ENCODE assay signal across 11 cellular contexts in genomic region chr3:42300013-42300412, GRCh38. TPM values are rescaled to one million over a fixed set of nuclear protein-coding genes. Genes with fewer than 3 reads are reported as not detected.
DNase-seq lines count a peak whose midpoint lies in the region; ATAC-seq, FAIRE-seq and TF ChIP-seq lines count a peak whose summit lies in the region.
"Had no signal": no experiment of that assay in that cellular context is flagged by ENCODE, and none has a peak within 500 bp of the region (broad histone marks: within the 10 kb centered on the region; RNA-seq: fewer than 3 reads in every experiment).

No MANE protein-coding gene starts in this region.

- H2AFZ ChIP-seq in keratinocyte (ENCODE audit: control insufficient read depth, low read length): no peak overlapping the region

- peak; percentile 50 for DNase-seq in AG08395 (ENCODE audit: low spot score)
- peak; percentile 8 for DNase-seq in HK-2 (ENCODE audit: unreplicated experiment)
- DNase-seq in activated naive CD4-positive, alpha-beta T cell treated with anti-CD3 and anti-CD28 coated beads, Interleukin-2, amount 10 ng/mL, durations not matched to agents 7 days and 5 days: peak; percentile 58
- DNase-seq in keratinocyte (ENCODE audit: low read depth, low spot score): no peak
- no peak for DNase-seq in NCI-H1694 (lab: John Stamatoyannopoulos, UW)
- no peak for DNase-seq in SK-N-DZ (ENCODE audit: low spot score)
- no peak for DNase-seq in effector memory CD4-positive, alpha-beta T cell
- DNase-seq: NCI-H1930, right cardiac atrium had no signal

- H3K4me1 ChIP-seq in keratinocyte (ENCODE audit: control insufficient read depth, extremely low read depth, insufficient read depth, low read length): no peaks in the 10 kb centered on the region
- H3K4me1 ChIP-seq in effector memory CD4-positive, alpha-beta T cell (ENCODE audit: control insufficient read depth, insufficient read depth, low read length, poor library complexity, severe bottlenecking): no peaks in the 10 kb centered on the region

- H3K9me1 ChIP-seq in keratinocyte (ENCODE audit: control insufficient read depth, extremely low read depth, insufficient read depth, low read length): no peaks in the 10 kb centered on the region

- no peaks in the 10 kb centered on the region for H4K20me1 ChIP-seq in keratinocyte (ENCODE audit: control insufficient read depth, extremely low read depth, insufficient read depth, low read length)

- no peaks in the 10 kb centered on the region for H3K9me3 Mint-ChIP-seq in activated naive CD4-positive, alpha-beta T cell treated with anti-CD3 and anti-CD28 coated beads, Interleukin-2, amount 10 ng/mL, durations not matched to agents 7 days and 5 days

- no peak overlapping the region for H3K27ac Mint-ChIP-seq in activated naive CD4-positive, alpha-beta T cell treated with anti-CD3 and anti-CD28 coated beads, Interleukin-2, amount 10 ng/mL, durations not matched to agents 7 days and 5 days
- H3K27ac Mint-ChIP-seq: brain had no signal

- CTCF ChIA-PET in activated naive CD4-positive, alpha-beta T cell treated with anti-CD3 and anti-CD28 coated beads, Interleukin-2, amount 10 ng/mL, durations not matched to agents 7 days and 5 days (lab: Charles Lee): no interaction called here

- TF ChIP-seq CTCF in keratinocyte (optimal IDR thresholded peaks at IDR 0.05 in 1 of 3, IDR thresholded peaks at IDR 0.05 in 1 of 3, conservative IDR thresholded peaks at IDR 0.05 in 1 of 3; ENCODE audit: extremely low read depth in 1 of 3, insufficient read depth in 2 of 3, low read length in 3 of 3): no peak

- no peak overlapping the region for H3K27ac ChIP-seq in keratinocyte (ENCODE audit: control insufficient read depth, insufficient read depth, low read length)
- no peak overlapping the region for H3K27ac ChIP-seq in effector memory CD4-positive, alpha-beta T cell (ENCODE audit: insufficient read depth, low read length, poor library complexity, severe bottlenecking)

- H3K27me3 ChIP-seq in keratinocyte (ENCODE audit: control insufficient read depth, extremely low read depth, insufficient read depth, low read length): peaks cover 3% of the 10 kb centered on the region
- no peaks in the 10 kb centered on the region for H3K27me3 ChIP-seq in effector memory CD4-positive, alpha-beta T cell (replicated peaks; ENCODE audit: control insufficient read depth, insufficient read depth, low read length, poor library complexity, severe bottlenecking)

- dilution Hi-C loops in keratinocyte (cut with MboI; ENCODE audit: extremely low pct_ligation_motif_present, low sequenced_read_pairs): no loop called here

- H3K9ac ChIP-seq in keratinocyte (ENCODE audit: control insufficient read depth, extremely low read depth, insufficient read depth, low read length): no peak overlapping the region

- H3K4me3 ChIP-seq in keratinocyte (ENCODE audit: control insufficient read depth in 2 of 3, extremely low read depth in 1 of 3, insufficient read depth in 2 of 3, low read depth in 1 of 3, low read length in 3 of 3): no peak overlapping the region
- no peak overlapping the region for H3K4me3 ChIP-seq in effector memory CD4-positive, alpha-beta T cell (ENCODE audit: insufficient read depth, low read depth, low read length, poor library complexity, severe bottlenecking)

- H3K36me3 Mint-ChIP-seq in activated naive CD4-positive, alpha-beta T cell treated with anti-CD3 and anti-CD28 coated beads, Interleukin-2, amount 10 ng/mL, durations not matched to agents 7 days and 5 days: no peaks in the 10 kb centered on the region
- H3K36me3 Mint-ChIP-seq: brain had no signal

- no peak overlapping the region for H3K4me2 ChIP-seq in keratinocyte (ENCODE audit: control insufficient read depth, extremely low read depth, insufficient read depth, low read depth, low read length)

- no peaks in the 10 kb centered on the region for H3K79me2 ChIP-seq in keratinocyte (ENCODE audit: control insufficient read depth, insufficient read depth, low read length)

- H3K36me3 ChIP-seq in keratinocyte (ENCODE audit: control insufficient read depth in 2 of 2, extremely low read depth in 1 of 2, insufficient read depth in 2 of 2, low read length in 2 of 2): no peaks in the 10 kb centered on the region
- no peaks in the 10 kb centered on the region for H3K36me3 ChIP-seq in effector memory CD4-positive, alpha-beta T cell (ENCODE audit: control insufficient read depth, insufficient read depth, low read length)

- no peaks in the 10 kb centered on the region for H3K9me3 ChIP-seq in keratinocyte (ENCODE audit: control insufficient read depth, low read depth, low read length)
- H3K9me3 ChIP-seq in effector memory CD4-positive, alpha-beta T cell (ENCODE audit: control insufficient read depth, low read length): no peaks in the 10 kb centered on the region

- FAIRE-seq in keratinocyte (lab: Jason Lieb, UNC): peak; percentile 90

- H3K4me1 Mint-ChIP-seq in activated naive CD4-positive, alpha-beta T cell treated with anti-CD3 and anti-CD28 coated beads, Interleukin-2, amount 10 ng/mL, durations not matched to agents 7 days and 5 days: peaks cover 2% of the 10 kb centered on the region
- H3K4me1 Mint-ChIP-seq: brain had no signal

- H3K4me3 Mint-ChIP-seq in activated naive CD4-positive, alpha-beta T cell treated with anti-CD3 and anti-CD28 coated beads, Interleukin-2, amount 10 ng/mL, durations not matched to agents 7 days and 5 days: no peak overlapping the region

- no peak for ATAC-seq in GM21529 (IDR thresholded peaks at IDR 0.05; ENCODE audit: unreplicated experiment)
- ATAC-seq: right cardiac atrium had no signal

- no peaks in the 10 kb centered on the region for H3K27me3 Mint-ChIP-seq in activated naive CD4-positive, alpha-beta T cell treated with anti-CD3 and anti-CD28 coated beads, Interleukin-2, amount 10 ng/mL, durations not matched to agents 7 days and 5 days

RNA-seq across cellular contexts. Expression of gene CCK, which starts 34.0 kb away (rescaled TPM):
- polyA plus RNA-seq in keratinocyte: 5.7 to 8.2 TPM (median 7.2 TPM) in 3 replicates
- 4.6 TPM for polyA plus RNA-seq in keratinocyte (2011; ENCODE audit: low read depth)
- 4.5 and 10.5 TPM in 2 replicates for polyA plus RNA-seq in keratinocyte (2011; cell fraction: cytosol; rRNA removed)
- polyA plus RNA-seq in keratinocyte (2011; cell fraction: nucleus; rRNA removed): 5.2 and 5.5 TPM in 2 replicates
- 4.1 and 6.9 TPM in 2 replicates for polyA plus RNA-seq in keratinocyte (2012; ENCODE audit: low replicate concordance)
- 0.93 to 8.0 TPM (median 1.2 TPM) in 3 replicates for polyA minus RNA-seq in keratinocyte
- polyA minus RNA-seq in keratinocyte (2011; cell fraction: cytosol; rRNA and poly(A)+ RNA removed): 5.2 TPM
- not detected in 2 replicates for polyA minus RNA-seq in keratinocyte (2011; cell fraction: nucleus; rRNA and poly(A)+ RNA removed)
- polyA plus RNA-seq in SK-N-DZ (2014; cell fraction: cytosol; rRNA removed): not detected in 2 replicates
- not detected in 2 replicates for polyA plus RNA-seq in SK-N-DZ (2014; cell fraction: nucleus; rRNA removed)
- polyA plus RNA-seq: right cardiac atrium had no signal

Comparison
In these comparisons a context has a peak if more than half of its experiments do, and no peak if none do; other contexts are left out.
1. DNase-seq: peak in AG08395 (single experiment), HK-2 (single experiment) and activated naive CD4-positive, alpha-beta T cell treated with anti-CD3 and anti-CD28 coated beads, Interleukin-2, amount 10 ng/mL, durations not matched to agents 7 days and 5 days (single experiment); none in keratinocyte (single experiment), NCI-H1694 (single experiment), SK-N-DZ (single experiment) and effector memory CD4-positive, alpha-beta T cell (0 of 3).